28 cellular contexts compared by ENCODE assay signal in genomic region chr10:102817175-102817574, GRCh38. TPM values are rescaled to one million over a fixed set of nuclear protein-coding genes. Genes with fewer than 3 reads are reported as not detected.
A peak's percentile ranks its signal among the peaks of the same experiment; 100 is the strongest.
DNase-seq lines count a peak whose midpoint lies in the region; ATAC-seq and TF ChIP-seq lines count a peak whose summit lies in the region.
"Had no signal": no experiment of that assay in that cellular context is flagged by ENCODE, and none has a peak within 500 bp of the region (broad histone marks: within the 10 kb centered on the region; RNA-seq: fewer than 3 reads in every experiment).

No MANE protein-coding gene starts in this region.

- TF ChIP-seq POLR2A in esophagus muscularis mucosa (IDR thresholded peaks at IDR 0.05; ENCODE audit: low read depth): no peak

- H3K9ac ChIP-seq in skeletal muscle tissue (ENCODE audit: low read depth in 1 of 3, low read length in 3 of 3): no peak overlapping the region

- ATAC-seq in heart right ventricle: no peak
- no peak for ATAC-seq in upper lobe of right lung
- ATAC-seq in GM19452 (IDR thresholded peaks at IDR 0.05; ENCODE audit: unreplicated experiment): no peak
- no peak for ATAC-seq in HG03342 (IDR thresholded peaks at IDR 0.05; ENCODE audit: unreplicated experiment)
- ATAC-seq: A549; GM23338; natural killer cell treated with Interleukin-12 subunit alpha and Interleukin-12 subunit beta and Interleukin-15 and Interleukin-18, amount 100 ng/mL, for 72 hours had no signal

- peaks cover 23 to 77% (median 52%) of the 10 kb centered on the region in 9 donors for H3K4me1 ChIP-seq in heart right ventricle
- peaks cover 41 to 55% (median 43%) of the 10 kb centered on the region in 4 donors for H3K4me1 ChIP-seq in esophagus muscularis mucosa
- H3K4me1 ChIP-seq in skeletal muscle tissue (ENCODE audit: control insufficient read depth in 3 of 3, insufficient read depth in 3 of 3, low read length in 3 of 3): peaks cover 40 to 46% (median 43%) of the 10 kb centered on the region in 3 donors
- H3K4me1 ChIP-seq in upper lobe of right lung: peaks cover 53% of the 10 kb centered on the region
- H3K4me1 ChIP-seq: A549 had no signal

- no peak for TF ChIP-seq EP300 in esophagus muscularis mucosa (IDR thresholded peaks at IDR 0.05)

- H3K27me3 ChIP-seq in heart right ventricle (no peaks in the 10 kb centered on the region), esophagus muscularis mucosa (no peaks in the 10 kb centered on the region), skeletal muscle tissue (ENCODE audit: control insufficient read depth in 3 of 3, insufficient read depth in 3 of 3, low read length in 3 of 3) (no peaks in the 10 kb centered on the region), upper lobe of right lung (no peaks in the 10 kb centered on the region)
- H3K27me3 ChIP-seq: SJCRH30 had no signal

- 98 to 99% methylated on average over 4 of the region's 4 CpGs for WGBS in heart right ventricle, 2 donors
- WGBS in esophagus muscularis mucosa: 97% methylated on average over 4 of the region's 4 CpGs

- intact Hi-C loops in heart right ventricle (cut with DNase I) (loop anchor here in 8 of 10 donors (5.0 to 10.0 kb wide), 5 partner anchors 40 to 75 kb away; partner anchors contain the start of gene WBP1L (in 4 of the 8)), cardiac septum (cut with DNase I) (no loop called here), esophagus muscularis mucosa (cut with DNase I) (loop anchor here (5.0 kb wide), 1 partner anchor 75 kb away; the partner anchor contains the start of gene WBP1L), upper lobe of right lung (cut with DNase I) (no loop called here)

- H3K36me3 ChIP-seq in heart right ventricle (peaks cover 0 to 34% (median 19%) of the 10 kb centered on the region in 9 donors), esophagus muscularis mucosa (peaks cover 21 to 37% (median 29%) of the 10 kb centered on the region in 4 donors), skeletal muscle tissue (ENCODE audit: control insufficient read depth in 3 of 3, insufficient read depth in 3 of 3, low read length in 3 of 3) (peaks cover 25 to 28% (median 25%) of the 10 kb centered on the region in 3 donors), upper lobe of right lung (peaks cover 30% of the 10 kb centered on the region)
- H3K36me3 ChIP-seq: WERI-Rb-1 had no signal

- DNase-seq in heart right ventricle (no peak), cardiac septum (ENCODE audit: low spot score) (no peak), esophagus muscularis mucosa (ENCODE audit: extremely low spot score) (no peak), upper lobe of right lung (no peak)
- no peak for DNase-seq in stimulated activated CD8-positive, alpha-beta memory T cell treated with anti-CD3 and anti-CD28 coated beads, Interleukin-4, amount 100 ng/mL, for 48 hours
- DNase-seq: activated CD4-positive, alpha-beta T cell treated with anti-CD3 and anti-CD28 coated beads, Interleukin-2, amount 50 U/mL, for 4 hours; activated gamma-delta T cell treated with Interleukin-2 at 50 U/mL for 16 hours; activated T-cell treated with anti-CD3 and anti-CD28 coated beads for 4 hours; amygdala; DMS 273 treated with DMSO at 0.1 percent for 48 hours; endodermal cell; GDM1; hippocampal formation; islet precursor cell; NCI-H1105 treated with DMSO at 0.1 percent for 48 hours; NCI-H2107; NCI-H526; SJCRH30; WERI-Rb-1 had no signal

- H3K4me3 ChIP-seq in heart right ventricle: no peak overlapping the region
- no peak overlapping the region for H3K4me3 ChIP-seq in esophagus muscularis mucosa
- H3K4me3 ChIP-seq in skeletal muscle tissue (ENCODE audit: low read length in 3 of 3): no peak overlapping the region
- H3K4me3 ChIP-seq in upper lobe of right lung: no peak overlapping the region
- H3K4me3 ChIP-seq: A549, GM23338, SJCRH30 had no signal

- H3K9me3 ChIP-seq in heart right ventricle (no peaks in the 10 kb centered on the region), esophagus muscularis mucosa (no peaks in the 10 kb centered on the region), skeletal muscle tissue (ENCODE audit: control insufficient read depth in 3 of 3, low read length in 3 of 3) (no peaks in the 10 kb centered on the region), upper lobe of right lung (no peaks in the 10 kb centered on the region)
- H3K9me3 ChIP-seq: A549, SJCRH30 had no signal

- H3K27ac ChIP-seq in heart right ventricle: peak overlapping the region; percentile 87 to 96 (median 91)
- H3K27ac ChIP-seq in esophagus muscularis mucosa (replicated peaks in 1 of 4): peak overlapping the region; percentile 83 to 94 (median 89)
- H3K27ac ChIP-seq in skeletal muscle tissue (ENCODE audit: low read depth, low read length): peak overlapping the region; percentile 90
- H3K27ac ChIP-seq in upper lobe of right lung: peak overlapping the region; percentile 91
- H3K27ac ChIP-seq: A549, C4-2B, SJCRH30, WERI-Rb-1 had no signal

- TF ChIP-seq CTCF in heart right ventricle (IDR thresholded peaks at IDR 0.05) (no peak), esophagus muscularis mucosa (IDR thresholded peaks at IDR 0.05) (no peak), upper lobe of right lung (IDR thresholded peaks at IDR 0.05) (no peak)

RNA-seq across cellular contexts. Expression of gene CYP17A1, which starts 20.0 kb away (rescaled TPM):
- total RNA-seq in heart right ventricle (under 1 TPM in 1 of 10 donors, not detected in 9; 0.16 TPM), cardiac septum (not detected), esophagus muscularis mucosa (not detected), skeletal muscle tissue (not detected), upper lobe of right lung (1.9 TPM)
- under 1 TPM; 0.14 to 0.15 TPM for polyA plus RNA-seq in heart right ventricle
- total RNA-seq: endodermal cell; GM23338; natural killer cell treated with Interleukin-12 subunit alpha and Interleukin-12 subunit beta and Interleukin-15 and Interleukin-18, amount 100 ng/mL, for 72 hours; SJCRH30; T-helper 1 cell treated with Interleukin-12 subunit alpha and Interleukin-12 subunit beta and Interleukin-4 antibody, amounts not matched to agents 30 ng/mL and 1 ng/mL, for 36 hours; urinary bladder had no signal
- polyA plus RNA-seq: A549, GM23338, urinary bladder had no signal

RNA-seq across cellular contexts. Expression of gene BORCS7, which starts 36.9 kb away (rescaled TPM):
- total RNA-seq in heart right ventricle: 10 to 100 TPM; 14.5 to 24.2 (median 17.6) TPM
- polyA plus RNA-seq in heart right ventricle: 10 to 100 TPM; 18.0 to 19.7 TPM
- 15.8 TPM for total RNA-seq in cardiac septum
- total RNA-seq in esophagus muscularis mucosa: 10 to 100 TPM; 23.1 to 57.3 (median 36.1) TPM
- total RNA-seq in skeletal muscle tissue: 19.3 TPM
- 22.1 TPM for total RNA-seq in upper lobe of right lung

RNA-seq across cellular contexts. Expression of gene AS3MT, which starts 52.1 kb away (rescaled TPM):
- total RNA-seq in heart right ventricle (10 to 100 TPM; 10.0 to 29.3 (median 15.4) TPM), cardiac septum (7.2 TPM), esophagus muscularis mucosa (1 to 10 TPM; 5.1 to 9.3 (median 6.8) TPM), skeletal muscle tissue (6.8 TPM), upper lobe of right lung (2.5 TPM)
- 10 to 100 TPM in 1 of 2 donors, 1 to 10 TPM in 1; 6.6 to 59.4 TPM for polyA plus RNA-seq in heart right ventricle
- total RNA-seq: T-helper 1 cell treated with Interleukin-12 subunit alpha and Interleukin-12 subunit beta and Interleukin-4 antibody, amounts not matched to agents 30 ng/mL and 1 ng/mL, for 36 hours had no signal

Comparison
In these comparisons a context has a peak if more than half of its experiments do, and no peak if none do; other contexts are left out.
1. intact Hi-C loops: an anchor here in heart right ventricle (5.0 to 10.0 kb wide) and esophagus muscularis mucosa (5.0 kb wide); none called in cardiac septum and upper lobe of right lung.